Comparison of ENCODE assay signal across 27 cellular contexts in the genomic region with DNA sequence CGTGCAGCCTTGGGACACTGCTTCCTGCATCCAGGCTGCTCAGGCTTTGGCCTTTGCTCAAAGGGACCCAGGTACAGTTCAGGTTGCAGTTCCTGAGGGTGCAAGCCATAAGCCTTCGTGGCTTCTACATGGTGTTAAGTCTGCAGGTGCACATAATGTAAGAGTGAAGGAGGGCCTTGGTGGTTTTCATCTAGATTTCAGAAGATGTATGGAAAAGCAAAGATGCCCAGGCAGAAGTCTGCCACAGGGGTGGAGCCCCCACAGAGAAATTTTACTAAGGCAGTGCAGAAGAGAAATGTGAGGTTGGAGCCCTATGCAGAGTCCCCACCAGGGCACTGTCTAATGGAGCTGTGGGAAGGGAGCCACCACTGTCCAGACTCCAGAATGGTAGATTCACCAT.
"Had no signal": no experiment of that assay in that cellular context is flagged by ENCODE, and none has a peak within 500 bp of the region (broad histone marks: within the 10 kb centered on the region; RNA-seq: fewer than 3 reads in every experiment).

No MANE protein-coding gene starts in this region.

- H3K27me3 ChIP-seq: stomach, suprapubic skin, testis, thyroid gland, tibial artery, tibial nerve, transverse colon, upper lobe of left lung, upper lobe of right lung, uterus, vagina had no signal

- H3K9me3 ChIP-seq: suprapubic skin, testis, thoracic aorta, thyroid gland, transverse colon, upper lobe of right lung, uterus, vagina had no signal

- DNase-seq: stimulated activated CD4-positive, alpha-beta T cell treated with anti-CD3 and anti-CD28 coated beads, Interleukin-2, amount 100 ng/mL, for 48 hours; stimulated activated CD4-positive, alpha-beta T cell treated with anti-CD3 and anti-CD28 coated beads, Interleukin-4, amount 100 ng/mL, for 1 hour; stimulated activated CD4-positive, alpha-beta T cell treated with anti-CD3 and anti-CD28 coated beads, Interleukin-4, amount 100 ng/mL, for 24 hours; stimulated activated CD4-positive, alpha-beta T cell treated with anti-CD3 and anti-CD28 coated beads, Interleukin-4, amount 100 ng/mL, for 4 hours; stimulated activated CD8-positive, alpha-beta memory T cell treated with anti-CD3 and anti-CD28 coated beads, Interleukin-4, amount 100 ng/mL, for 48 hours; stimulated activated naive B cell treated with anti-CD40 and anti-IgM and Interleukin-4, amounts not matched to agents 10 μg/mL and 1 μg/mL and 100 μg/mL, for 72 hours; stimulated activated naive CD4-positive, alpha-beta T cell; stimulated activated naive CD4-positive, alpha-beta T cell treated with Interleukin-2 at 50 U/mL for 16 hours; stimulated activated naive CD8-positive, alpha-beta T cell treated with anti-CD3 and anti-CD28 coated beads, Interleukin-15, amount 100 ng/mL, for 72 hours; stimulated activated naive CD8-positive, alpha-beta T cell treated with anti-CD3 and anti-CD28 coated beads, Interleukin-15, Interleukin-2, amounts not matched to agents 100 U/mL and 50 U/mL, for 24 hours; stomach; substantia nigra; testis; thyroid gland; tibial artery; transverse colon; trophoblast cell; upper lobe of left lung; upper lobe of right lung; uterus had no signal

- ATAC-seq: stimulated activated effector memory CD8-positive, alpha-beta T cell treated with anti-CD3 and anti-CD28 coated beads, Interleukin-12 subunit alpha, Interleukin-12 subunit beta, amount 100 ng/mL, for 72 hours; stimulated activated memory B cell treated with anti-CD40 and anti-IgM and Interleukin-4, amounts not matched to agents 10 μg/mL and 1 μg/mL and 100 μg/mL, for 72 hours; stimulated activated naive B cell treated with anti-CD40 and anti-IgM and Interleukin-4, amounts not matched to agents 10 μg/mL and 1 μg/mL and 100 μg/mL, for 72 hours; stimulated activated naive CD8-positive, alpha-beta T cell treated with anti-CD3 and anti-CD28 coated beads, Interleukin-15, amount 100 ng/mL, for 72 hours; stimulated activated naive CD8-positive, alpha-beta T cell treated with anti-CD3 and anti-CD28 coated beads, Interleukin-15, Interleukin-2, amounts not matched to agents 100 U/mL and 50 U/mL, for 24 hours; upper lobe of right lung had no signal

- FAIRE-seq: urothelium cell line had no signal

- H3K4me1 ChIP-seq: stomach, suprapubic skin, testis, thyroid gland, tibial artery, tibial nerve, transverse colon, upper lobe of left lung, upper lobe of right lung, uterus, vagina had no signal

- H3K4me3 ChIP-seq: stomach, suprapubic skin, testis, thoracic aorta, thyroid gland, tibial artery, tibial nerve, transverse colon, upper lobe of left lung, upper lobe of right lung, uterus, vagina had no signal

- H3K36me3 ChIP-seq: stomach, suprapubic skin, thoracic aorta, thyroid gland, tibial artery, tibial nerve, transverse colon, upper lobe of left lung, upper lobe of right lung, uterus, vagina had no signal

- H3K27ac ChIP-seq: stomach, suprapubic skin, testis, thoracic aorta, thyroid gland, tibial artery, tibial nerve, transverse colon, upper lobe of left lung, upper lobe of right lung, uterus, vagina had no signal
